In the genomic region with DNA sequence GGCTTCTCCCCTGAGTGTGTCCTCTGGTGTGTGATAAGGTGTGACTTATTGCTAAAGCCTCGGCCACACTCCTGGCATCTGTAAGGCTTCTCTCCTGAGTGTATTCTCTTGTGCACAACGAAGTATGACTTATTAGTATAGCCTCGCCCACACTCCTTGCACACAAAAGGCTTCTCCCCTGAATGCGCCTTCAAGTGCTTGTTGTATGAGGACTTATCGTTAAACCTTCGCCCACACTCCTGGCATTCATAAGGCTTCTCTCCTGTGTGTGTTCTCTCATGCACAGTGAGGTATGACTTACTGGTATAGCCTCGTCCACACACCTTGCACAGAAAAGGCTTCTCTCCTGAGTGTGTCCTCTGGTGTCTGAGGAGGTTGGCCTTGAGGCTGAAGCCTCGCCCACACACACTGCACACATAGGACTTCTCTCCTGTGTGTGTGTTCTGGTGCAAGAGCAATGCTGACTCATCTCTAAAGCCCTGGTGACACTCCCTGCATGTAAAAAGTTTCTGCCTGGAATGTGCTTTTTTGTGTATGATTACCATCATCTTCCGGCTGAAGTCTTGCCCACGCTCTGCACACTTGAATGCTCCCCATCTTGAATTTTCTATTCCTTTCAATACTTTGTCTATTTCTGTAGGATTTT, we compare ENCODE assay signal across 11 cellular contexts. TPM values are rescaled to one million over a fixed set of nuclear protein-coding genes. Genes with fewer than 3 reads are reported as not detected.
A peak's percentile ranks its signal among the peaks of the same experiment; 100 is the strongest.
DNase-seq lines count a peak whose midpoint lies in the region; ATAC-seq and TF ChIP-seq lines count a peak whose summit lies in the region.
"Had no signal": no experiment of that assay in that cellular context is flagged by ENCODE, and none has a peak within 500 bp of the region (broad histone marks: within the 10 kb centered on the region; RNA-seq: fewer than 3 reads in every experiment).

No MANE protein-coding gene starts in this region.

- no peak for DNase-seq in activated CD4-positive, alpha-beta T cell treated with anti-CD3 and anti-CD28 coated beads, Interleukin-2, amount 10 ng/mL, durations not matched to agents 24 days and 14 days
- DNase-seq in activated CD4-positive, alpha-beta T cell treated with anti-CD3 and anti-CD28 coated beads, Interleukin-2, amount 50 U/mL, for 4 hours, result no peak
- DNase-seq in LHCN-M2 (ENCODE audit: low read depth) (peak; percentile 54), type B pancreatic cell (ENCODE audit: extremely low spot score, unreplicated experiment) (no peak), glutamatergic neuron (no peak), T-helper 1 cell (no peak)
- DNase-seq: NCI-H2227 treated with DMSO at 0.1 percent for 48 hours; stimulated activated CD4-positive, alpha-beta T cell treated with anti-CD3 and anti-CD28 coated beads, Interleukin-4, amount 100 ng/mL, for 24 hours had no signal

- intact Hi-C loops in activated CD4-positive, alpha-beta T cell treated with anti-CD3 and anti-CD28 coated beads, Interleukin-2, amount 10 ng/mL, durations not matched to agents 24 days and 14 days (cut with micrococcal nuclease), result no loop called here

- peaks cover 4% of the 10 kb centered on the region for H3K9me3 Mint-ChIP-seq in activated CD4-positive, alpha-beta T cell treated with anti-CD3 and anti-CD28 coated beads, Interleukin-2, amount 10 ng/mL, durations not matched to agents 24 days and 14 days
- no peaks in the 10 kb centered on the region for H3K9me3 Mint-ChIP-seq in type B pancreatic cell
- peaks cover 2% of the 10 kb centered on the region for H3K9me3 Mint-ChIP-seq in glutamatergic neuron (ENCODE audit: unreplicated experiment)
- H3K9me3 Mint-ChIP-seq: neural crest cell had no signal

- H3K27me3 Mint-ChIP-seq in activated CD4-positive, alpha-beta T cell treated with anti-CD3 and anti-CD28 coated beads, Interleukin-2, amount 10 ng/mL, durations not matched to agents 24 days and 14 days, result no peaks in the 10 kb centered on the region
- no peaks in the 10 kb centered on the region for H3K27me3 Mint-ChIP-seq in type B pancreatic cell
- no peaks in the 10 kb centered on the region for H3K27me3 Mint-ChIP-seq in glutamatergic neuron (ENCODE audit: unreplicated experiment)

- TF ChIP-seq CTCF in type B pancreatic cell (conservative IDR thresholded peaks at IDR 0.05) (no peak), glutamatergic neuron (IDR thresholded peaks at IDR 0.05; ENCODE audit: partially characterized antibody, unreplicated experiment) (no peak)

- no peak overlapping the region for H3K4me3 Mint-ChIP-seq in activated CD4-positive, alpha-beta T cell treated with anti-CD3 and anti-CD28 coated beads, Interleukin-2, amount 10 ng/mL, durations not matched to agents 24 days and 14 days
- H3K4me3 Mint-ChIP-seq in type B pancreatic cell, result no peak overlapping the region
- H3K4me3 Mint-ChIP-seq in glutamatergic neuron (ENCODE audit: unreplicated experiment), result no peak overlapping the region
- H3K4me3 Mint-ChIP-seq: neural crest cell had no signal

- peaks cover 9% of the 10 kb centered on the region for H3K4me1 Mint-ChIP-seq in activated CD4-positive, alpha-beta T cell treated with anti-CD3 and anti-CD28 coated beads, Interleukin-2, amount 10 ng/mL, durations not matched to agents 24 days and 14 days
- no peaks in the 10 kb centered on the region for H3K4me1 Mint-ChIP-seq in type B pancreatic cell (ENCODE audit: unreplicated experiment)
- H3K4me1 Mint-ChIP-seq in glutamatergic neuron (ENCODE audit: low read depth, unreplicated experiment), result no peaks in the 10 kb centered on the region

- peaks cover 73% of the 10 kb centered on the region for H3K36me3 Mint-ChIP-seq in activated CD4-positive, alpha-beta T cell treated with anti-CD3 and anti-CD28 coated beads, Interleukin-2, amount 10 ng/mL, durations not matched to agents 24 days and 14 days (ENCODE audit: low read depth)
- H3K36me3 Mint-ChIP-seq in type B pancreatic cell, result peaks cover 59% of the 10 kb centered on the region
- H3K36me3 Mint-ChIP-seq in glutamatergic neuron (ENCODE audit: unreplicated experiment), result peaks cover 24% of the 10 kb centered on the region

- ATAC-seq in esophagus mucosa (peak; percentile 98), HG02973 (IDR thresholded peaks at IDR 0.05; ENCODE audit: unreplicated experiment) (no peak)

- H3K27ac Mint-ChIP-seq in activated CD4-positive, alpha-beta T cell treated with anti-CD3 and anti-CD28 coated beads, Interleukin-2, amount 10 ng/mL, durations not matched to agents 24 days and 14 days, result peak overlapping the region; percentile 39
- H3K27ac Mint-ChIP-seq in type B pancreatic cell, result peak overlapping the region; percentile 74
- H3K27ac Mint-ChIP-seq in glutamatergic neuron (ENCODE audit: unreplicated experiment), result no peak overlapping the region

RNA-seq across cellular contexts. Expression of a gene that starts 20.4 kb away (rescaled TPM):
- 15.7 and 16.1 TPM in 2 replicates for total RNA-seq in activated CD4-positive, alpha-beta T cell treated with anti-CD3 and anti-CD28 coated beads, Interleukin-2, amount 10 ng/mL, durations not matched to agents 24 days and 14 days
- total RNA-seq in LHCN-M2 (2014; rRNA removed), result 12.5 and 13.1 TPM in 2 replicates
- 6.2 TPM for polyA plus RNA-seq in LHCN-M2 (2012)
- 5.7 TPM for total RNA-seq in esophagus mucosa
- 16.3 and 20.2 TPM in 2 replicates for total RNA-seq in type B pancreatic cell (ENCODE audit: low replicate concordance)
- 24.5 TPM for total RNA-seq in glutamatergic neuron (ENCODE audit: unreplicated experiment)

RNA-seq across cellular contexts. Expression of a gene that starts 52.5 kb away (rescaled TPM):
- 10.0 TPM in 2 replicates for total RNA-seq in activated CD4-positive, alpha-beta T cell treated with anti-CD3 and anti-CD28 coated beads, Interleukin-2, amount 10 ng/mL, durations not matched to agents 24 days and 14 days
- total RNA-seq in LHCN-M2 (2014; rRNA removed) (8.6 TPM in 2 replicates), esophagus mucosa (2.7 TPM), type B pancreatic cell (ENCODE audit: low replicate concordance) (5.6 and 6.3 TPM in 2 replicates), glutamatergic neuron (ENCODE audit: unreplicated experiment) (1.4 TPM)
- 3.5 TPM for polyA plus RNA-seq in LHCN-M2 (2012)
